ENCODE assay signal across 1 cellular context in genomic region chr11:16794047-16794818, GRCh38.
TF ChIP-seq lines count a peak whose summit lies in the region.

No MANE protein-coding gene starts in this region.

TF ChIP-seq in HepG2, 621 proteins besides CTCF, POLR2A, EP300 and RAD21:
- TF ChIP-seq ZNF629 (CRISPR knock-in tag; conservative IDR thresholded peaks at IDR 0.05) (peak; percentile 83), SKIL (CRISPR knock-in tag; IDR thresholded peaks at IDR 0.05; ENCODE audit: borderline replicate concordance) (no peak)
